ENCODE assay signal across 22 cellular contexts in genomic region chr15:89177116-89177515, GRCh38. TPM values are rescaled to one million over a fixed set of nuclear protein-coding genes. Genes with fewer than 3 reads are reported as not detected.
DNase-seq lines count a peak whose midpoint lies in the region; ATAC-seq and TF ChIP-seq lines count a peak whose summit lies in the region.
"Had no signal": no experiment of that assay in that cellular context is flagged by ENCODE, and none has a peak within 500 bp of the region (broad histone marks: within the 10 kb centered on the region; RNA-seq: fewer than 3 reads in every experiment).

No MANE protein-coding gene starts in this region.

- WGBS in mesenchymal stem cell, result 97% methylated on average over 12 of the region's 12 CpGs

- no peak overlapping the region for H2BK5ac ChIP-seq in mesenchymal stem cell (ENCODE audit: low read depth, low read length, poor library complexity, severe bottlenecking)

- intact Hi-C loops in tibial artery (cut with DNase I; ENCODE audit: low total_unique reads), result loop anchor here (5.0 kb wide), 2 partner anchors 120 to 285 kb away; no protein-coding TSS in a partner anchor

- peaks cover 6% of the 10 kb centered on the region for H3K79me1 ChIP-seq in mesenchymal stem cell (replicated peaks; ENCODE audit: low read length, poor library complexity, severe bottlenecking)

- H3K23ac ChIP-seq in mesenchymal stem cell (ENCODE audit: low read length in 2 of 2), result no peak overlapping the region

- no peak for ATAC-seq in activated naive CD8-positive, alpha-beta T cell treated with anti-CD3 and anti-CD28 coated beads, Interleukin-2, amount 50 U/mL, for 24 hours

- no peak overlapping the region for H4K91ac ChIP-seq in mesenchymal stem cell (ENCODE audit: low read length)

- no peak overlapping the region for H3K18ac ChIP-seq in mesenchymal stem cell (ENCODE audit: low read depth in 1 of 2, low read length in 2 of 2)

- H3K4me2 ChIP-seq in mesenchymal stem cell (ENCODE audit: low read length, poor library complexity, severe bottlenecking), result no peak overlapping the region

- H3K36me3 ChIP-seq in mesenchymal stem cell (ENCODE audit: control insufficient read depth in 1 of 2, insufficient read depth in 2 of 2, low read depth in 1 of 2, low read length in 2 of 2) (peaks cover 27 to 81% of the 10 kb centered on the region in 2 experiments), tibial artery (peaks cover 21 to 51% (median 43%) of the 10 kb centered on the region in 3 donors)
- H3K36me3 ChIP-seq: breast epithelium, SJCRH30 had no signal

- peaks cover 41% of the 10 kb centered on the region for H3K4me1 Mint-ChIP-seq in activated naive CD8-positive, alpha-beta T cell treated with anti-CD3 and anti-CD28 coated beads, Interleukin-2, amount 50 U/mL, for 24 hours
- peaks cover 32% of the 10 kb centered on the region for H3K4me1 Mint-ChIP-seq in activated naive CD8-positive, alpha-beta T cell treated with anti-CD3 and anti-CD28 coated beads for 36 hours
- peaks cover 24% of the 10 kb centered on the region for H3K4me1 Mint-ChIP-seq in brain
- H3K4me1 Mint-ChIP-seq: naive B cell had no signal

- no peak overlapping the region for H2AK5ac ChIP-seq in mesenchymal stem cell (ENCODE audit: low read length, severe bottlenecking)

- no peak overlapping the region for H3K14ac ChIP-seq in mesenchymal stem cell (ENCODE audit: low read length in 2 of 2)

- H3K9ac ChIP-seq in mesenchymal stem cell (ENCODE audit: low read length), result peak overlapping the region; percentile 66

- peaks cover 27% of the 10 kb centered on the region for H3K36me3 Mint-ChIP-seq in activated naive CD8-positive, alpha-beta T cell treated with anti-CD3 and anti-CD28 coated beads, Interleukin-2, amount 50 U/mL, for 24 hours (ENCODE audit: low read depth)
- H3K36me3 Mint-ChIP-seq in activated naive CD8-positive, alpha-beta T cell treated with anti-CD3 and anti-CD28 coated beads for 36 hours, result peaks cover 13% of the 10 kb centered on the region
- peaks cover 52% of the 10 kb centered on the region for H3K36me3 Mint-ChIP-seq in brain
- H3K36me3 Mint-ChIP-seq: WTC11 had no signal

- no peak for TF ChIP-seq CTCF in brain (conservative IDR thresholded peaks at IDR 0.05)
- no peak for TF ChIP-seq CTCF in tibial artery (IDR thresholded peaks at IDR 0.05)

- no peak overlapping the region for H3K27ac ChIP-seq in mesenchymal stem cell (ENCODE audit: low read length, poor library complexity, severe bottlenecking)
- H3K27ac ChIP-seq in tibial artery, result peak overlapping the region; percentile 39 to 56
- H3K27ac ChIP-seq: breast epithelium, epithelial cell of prostate, left lung, SJCRH30, upper lobe of right lung had no signal

- H2AFZ ChIP-seq in mesenchymal stem cell (ENCODE audit: low read depth, low read length), result no peak overlapping the region

- H4K8ac ChIP-seq in mesenchymal stem cell (ENCODE audit: low read length), result no peak overlapping the region

- no peak overlapping the region for H2BK12ac ChIP-seq in mesenchymal stem cell (ENCODE audit: low read length in 2 of 2)

- H3K27me3 Mint-ChIP-seq in activated naive CD8-positive, alpha-beta T cell treated with anti-CD3 and anti-CD28 coated beads, Interleukin-2, amount 50 U/mL, for 24 hours, result no peaks in the 10 kb centered on the region
- no peaks in the 10 kb centered on the region for H3K27me3 Mint-ChIP-seq in activated naive CD8-positive, alpha-beta T cell treated with anti-CD3 and anti-CD28 coated beads for 36 hours
- peaks cover 3% of the 10 kb centered on the region for H3K27me3 Mint-ChIP-seq in brain
- H3K27me3 Mint-ChIP-seq: naive B cell; stimulated activated naive B cell treated with anti-CD40 and anti-IgM and Interleukin-4, amounts not matched to agents 10 μg/mL and 1 μg/mL and 100 μg/mL, for 72 hours had no signal

- peak overlapping the region; percentile 95 for H3K27ac Mint-ChIP-seq in activated naive CD8-positive, alpha-beta T cell treated with anti-CD3 and anti-CD28 coated beads, Interleukin-2, amount 50 U/mL, for 24 hours
- no peak overlapping the region for H3K27ac Mint-ChIP-seq in activated naive CD8-positive, alpha-beta T cell treated with anti-CD3 and anti-CD28 coated beads for 36 hours
- H3K27ac Mint-ChIP-seq in brain, result peak overlapping the region in 3 of 5 experiments; percentile 28 to 89 (median 83)
- H3K27ac Mint-ChIP-seq: stimulated activated naive B cell treated with anti-CD40 and anti-IgM and Interleukin-4, amounts not matched to agents 10 μg/mL and 1 μg/mL and 100 μg/mL, for 72 hours had no signal

- H3K9me3 ChIP-seq in mesenchymal stem cell (ENCODE audit: control insufficient read depth, low read length) (no peaks in the 10 kb centered on the region), tibial artery (no peaks in the 10 kb centered on the region)
- H3K9me3 ChIP-seq: breast epithelium, left lung, SJCRH30, upper lobe of right lung had no signal

- no peak overlapping the region for H3K4me3 Mint-ChIP-seq in activated naive CD8-positive, alpha-beta T cell treated with anti-CD3 and anti-CD28 coated beads, Interleukin-2, amount 50 U/mL, for 24 hours
- H3K4me3 Mint-ChIP-seq in activated naive CD8-positive, alpha-beta T cell treated with anti-CD3 and anti-CD28 coated beads for 36 hours, result no peak overlapping the region
- H3K4me3 Mint-ChIP-seq in brain, result no peak overlapping the region
- H3K4me3 Mint-ChIP-seq: naive B cell; stimulated activated naive B cell treated with anti-CD40 and anti-IgM and Interleukin-4, amounts not matched to agents 10 μg/mL and 1 μg/mL and 100 μg/mL, for 72 hours; WTC11 had no signal

- DNase-seq in activated naive CD8-positive, alpha-beta T cell treated with anti-CD3 and anti-CD28 coated beads, Interleukin-2, amount 50 U/mL, for 24 hours, result no peak
- DNase-seq in activated naive CD8-positive, alpha-beta T cell treated with anti-CD3 and anti-CD28 coated beads for 36 hours, result no peak
- DNase-seq in mesenchymal stem cell (no peak), tibial artery (no peak), NCI-H510A (lab: John Stamatoyannopoulos, UW) (no peak), GOT3 (lab: John Stamatoyannopoulos, UW) (no peak), NCI-H187 treated with DMSO at 0.1 percent for 48 hours (lab: John Stamatoyannopoulos, UW) (no peak)
- DNase-seq: NCI-H1048, upper lobe of right lung had no signal

- H3K9me3 Mint-ChIP-seq in activated naive CD8-positive, alpha-beta T cell treated with anti-CD3 and anti-CD28 coated beads, Interleukin-2, amount 50 U/mL, for 24 hours, result no peaks in the 10 kb centered on the region
- no peaks in the 10 kb centered on the region for H3K9me3 Mint-ChIP-seq in activated naive CD8-positive, alpha-beta T cell treated with anti-CD3 and anti-CD28 coated beads for 36 hours
- H3K9me3 Mint-ChIP-seq in brain, result no peaks in the 10 kb centered on the region
- H3K9me3 Mint-ChIP-seq: naive B cell; stimulated activated naive B cell treated with anti-CD40 and anti-IgM and Interleukin-4, amounts not matched to agents 10 μg/mL and 1 μg/mL and 100 μg/mL, for 72 hours; WTC11 had no signal

- no peak overlapping the region for H2BK15ac ChIP-seq in mesenchymal stem cell (ENCODE audit: low read depth, poor library complexity, severe bottlenecking)

- H3K4me1 ChIP-seq in mesenchymal stem cell (ENCODE audit: control insufficient read depth, insufficient read depth, low read depth, low read length) (peaks cover 2% of the 10 kb centered on the region), tibial artery (peaks cover 0 to 60% (median 26%) of the 10 kb centered on the region in 4 donors)
- H3K4me1 ChIP-seq: breast epithelium, SJCRH30 had no signal

- no peak overlapping the region for H3K4ac ChIP-seq in mesenchymal stem cell (ENCODE audit: low read depth in 1 of 2, low read length in 2 of 2)

- H3K27me3 ChIP-seq in mesenchymal stem cell (ENCODE audit: control insufficient read depth in 1 of 2, insufficient read depth in 1 of 2, low read length in 2 of 2) (no peaks in the 10 kb centered on the region), tibial artery (no peaks in the 10 kb centered on the region)
- H3K27me3 ChIP-seq: breast epithelium, left lung, SJCRH30, upper lobe of right lung had no signal

- H3K4me3 ChIP-seq in mesenchymal stem cell (ENCODE audit: insufficient read depth in 1 of 2, low read depth in 1 of 2, low read length in 2 of 2) (no peak overlapping the region), tibial artery (no peak overlapping the region)
- H3K4me3 ChIP-seq: breast epithelium, left lung, SJCRH30, skin epidermis, upper lobe of right lung had no signal

- no peak overlapping the region for H2BK120ac ChIP-seq in mesenchymal stem cell (ENCODE audit: low read depth, low read length)

RNA-seq across cellular contexts. Expression of gene RLBP1, which starts 44.3 kb away (rescaled TPM):
- total RNA-seq in activated naive CD8-positive, alpha-beta T cell treated with anti-CD3 and anti-CD28 coated beads for 36 hours, result not detected
- 1.1 TPM for polyA plus RNA-seq in brain (ENCODE audit: insufficient read depth, low read depth, low replicate concordance)
- not detected for polyA plus RNA-seq in mesenchymal stem cell (2013, experiment 1 of 2)
- polyA plus RNA-seq in mesenchymal stem cell (2013, experiment 2 of 2), result not detected
- total RNA-seq: breast epithelium, glomerular endothelial cell, HT1080, left lung, mesenteric fat pad, omental fat pad, SJCRH30, upper lobe of right lung, WTC11 had no signal
